Comparison of ENCODE assay signal across 11 cellular contexts in the genomic region with DNA sequence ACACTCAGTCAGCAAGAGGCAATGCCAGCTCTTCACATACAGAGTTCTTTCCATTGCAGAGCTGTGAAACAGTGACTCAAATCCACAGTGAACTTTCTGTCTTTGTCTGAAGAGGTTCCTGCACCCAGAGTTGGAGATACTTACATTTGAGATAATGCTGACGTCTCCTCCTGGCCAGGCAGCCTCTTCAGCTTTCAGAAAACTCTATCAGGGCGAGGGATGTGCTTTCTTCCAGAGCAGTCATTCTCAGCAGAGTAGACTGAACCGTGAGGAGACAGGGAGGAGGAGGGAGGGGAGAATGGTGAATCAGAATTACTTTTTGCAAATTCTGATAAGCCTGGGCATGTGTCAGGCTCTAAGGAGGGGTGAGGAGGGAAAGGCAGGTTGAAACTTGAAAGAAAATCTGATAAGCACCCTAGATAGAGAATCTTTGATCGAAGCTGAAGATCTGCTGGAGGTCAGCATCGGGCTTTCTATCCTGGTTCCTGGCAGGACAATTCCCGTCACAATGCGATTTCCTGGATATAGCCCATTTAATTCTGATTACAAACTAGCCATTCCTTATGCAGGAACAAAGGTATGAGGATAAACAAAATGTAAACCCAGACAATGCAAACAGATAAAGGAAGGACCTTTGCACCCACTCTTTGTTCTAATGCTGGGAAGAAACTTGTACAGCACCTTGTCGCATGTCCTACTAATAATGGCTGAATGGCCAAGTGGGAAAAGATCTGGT. TPM values are rescaled to one million over a fixed set of nuclear protein-coding genes. Genes with fewer than 3 reads are reported as not detected.
DNase-seq lines count a peak whose midpoint lies in the region; ATAC-seq and TF ChIP-seq lines count a peak whose summit lies in the region.
"Had no signal": no experiment of that assay in that cellular context is flagged by ENCODE, and none has a peak within 500 bp of the region (broad histone marks: within the 10 kb centered on the region; RNA-seq: fewer than 3 reads in every experiment).

No MANE protein-coding gene starts in this region.

- H3K36me3 ChIP-seq in WERI-Rb-1 = no peaks in the 10 kb centered on the region

- no peak for DNase-seq in left ventricle myocardium superior
- no peak for DNase-seq in Right ventricle myocardium inferior (ENCODE audit: missing footprints)
- DNase-seq in WERI-Rb-1 = peak; percentile 39
- peak; percentile 66 for DNase-seq in iris pigment epithelial cell (ENCODE audit: low read depth)
- no peak for DNase-seq in NCI-H1694 treated with DMSO at 0.1 percent for 48 hours (lab: John Stamatoyannopoulos, UW)
- no peak for DNase-seq in NAMALWA (ENCODE audit: low spot score)
- no peak for DNase-seq in GM19238 (ENCODE audit: insufficient read length, low spot score)
- no peak for DNase-seq in central memory CD4-positive, alpha-beta T cell
- DNase-seq: NCI-H748 treated with DMSO at 0.1 percent for 48 hours; stimulated activated CD4-positive, alpha-beta T cell treated with anti-CD3 and anti-CD28 coated beads, Interleukin-1b, Interleukin-23, amount 100 ng/mL, for 48 hours had no signal

- no peaks in the 10 kb centered on the region for H3K27me3 ChIP-seq in WERI-Rb-1 (ENCODE audit: insufficient read depth, low read depth, severe bottlenecking)

- TF ChIP-seq CTCF in WERI-Rb-1 (IDR thresholded peaks at IDR 0.05; ENCODE audit: low read depth, low read length) = no peak

- ATAC-seq in left ventricle myocardium superior = peak; percentile 21
- ATAC-seq in Right ventricle myocardium inferior = no peak
- ATAC-seq: stimulated activated memory B cell treated with anti-CD40 and anti-IgM and Interleukin-4, amounts not matched to agents 10 μg/mL and 1 μg/mL and 100 μg/mL, for 72 hours had no signal

- intact Hi-C loops in left ventricle myocardium superior (cut with micrococcal nuclease) = no loop called here
- intact Hi-C loops in Right ventricle myocardium inferior (cut with DNase I) = no loop called here

- H3K27ac ChIP-seq in WERI-Rb-1 = peak overlapping the region; percentile 17

- H3K4me3 ChIP-seq in WERI-Rb-1 (ENCODE audit: low read depth, low read length) = peak overlapping the region; percentile 24

- peaks cover 4% of the 10 kb centered on the region for H3K9me3 ChIP-seq in WERI-Rb-1 (ENCODE audit: severe bottlenecking)

RNA-seq across cellular contexts. Expression of a gene that starts 18.9 kb away (rescaled TPM):
- total RNA-seq in left ventricle myocardium superior (47.6 TPM), Right ventricle myocardium inferior (65.8 TPM)

RNA-seq across cellular contexts. Expression of a gene that starts 58.5 kb away (rescaled TPM):
- total RNA-seq in left ventricle myocardium superior (31.6 TPM), Right ventricle myocardium inferior (32.0 TPM)

Comparison
In these comparisons a context has a peak if more than half of its experiments do, and no peak if none do; other contexts are left out.
1. DNase-seq: peak in WERI-Rb-1 (single experiment) and iris pigment epithelial cell (single experiment); none in left ventricle myocardium superior (single experiment), Right ventricle myocardium inferior (single experiment), NCI-H1694 treated with DMSO at 0.1 percent for 48 hours (single experiment), NAMALWA (single experiment), GM19238 (single experiment) and central memory CD4-positive, alpha-beta T cell (single experiment).